ENCODE assay signal across 13 cellular contexts in the genomic region with DNA sequence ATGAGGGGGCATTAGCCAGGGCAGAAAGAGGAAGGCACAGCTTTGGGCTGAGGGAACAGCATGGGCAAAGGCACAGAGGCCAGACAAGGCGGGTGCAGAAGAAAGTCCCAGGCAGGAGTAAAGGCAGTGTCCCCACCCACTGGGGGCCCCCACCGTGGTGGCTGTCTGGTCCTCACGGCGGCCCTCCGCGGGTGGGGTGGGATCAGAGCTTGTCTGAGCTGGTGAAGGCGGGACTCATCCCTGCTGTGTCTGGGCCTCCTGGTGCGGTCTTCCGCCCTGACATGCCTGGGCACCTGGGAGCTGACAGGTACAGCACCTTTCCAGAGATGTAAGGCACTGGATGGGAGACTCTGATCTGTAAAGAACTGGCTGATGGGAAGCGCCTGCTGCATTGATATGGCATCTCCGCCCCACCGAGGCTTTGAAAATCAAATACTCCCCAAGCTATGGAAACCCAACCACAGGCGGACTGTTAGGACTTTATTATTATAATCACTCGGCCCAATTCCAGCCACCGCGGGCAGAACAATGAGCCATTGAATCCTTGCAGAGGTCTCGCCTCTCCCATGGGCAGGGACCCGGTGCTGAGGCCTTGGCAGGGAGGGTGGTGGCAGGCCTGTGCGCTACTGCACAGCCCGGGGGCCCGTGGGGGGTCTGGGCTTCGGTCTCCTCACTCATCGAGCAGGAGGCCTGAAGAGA. TPM values are rescaled to one million over a fixed set of nuclear protein-coding genes. Genes with fewer than 3 reads are reported as not detected.
DNase-seq lines count a peak whose midpoint lies in the region; ATAC-seq, FAIRE-seq and TF ChIP-seq lines count a peak whose summit lies in the region.
"Had no signal": no experiment of that assay in that cellular context is flagged by ENCODE, and none has a peak within 500 bp of the region (broad histone marks: within the 10 kb centered on the region; RNA-seq: fewer than 3 reads in every experiment).

No MANE protein-coding gene starts in this region.

- peak; percentile 57 for DNase-seq in activated effector memory CD4-positive, alpha-beta T cell treated with anti-CD3 and anti-CD28 coated beads, Interleukin-2, amount 50 U/mL, for 16 hours
- no peak for DNase-seq in activated effector memory CD4-positive, alpha-beta T cell treated with Interleukin-2 at 50 U/mL for 16 hours
- peak; percentile 13 for DNase-seq in astrocyte of the spinal cord (ENCODE audit: low read depth, low spot score)
- peak; percentile 28 to 70 for DNase-seq in left lung
- no peak for DNase-seq in HTR-8/SVneo (ENCODE audit: insufficient read length, low spot score)
- no peak for DNase-seq in NK-92 (lab: John Stamatoyannopoulos, UW; ENCODE audit: unreplicated experiment)
- no peak for DNase-seq in NCI-H2196 treated with DMSO at 0.1 percent for 48 hours (lab: John Stamatoyannopoulos, UW; ENCODE audit: unreplicated experiment)
- DNase-seq: activated CD4-positive, alpha-beta T cell treated with anti-CD3 and anti-CD28 coated beads, Interleukin-2, amount 50 U/mL, for 1 hour; EL; NCI-H2029; SHP77 treated with DMSO at 0.1 percent for 48 hours had no signal

- H3K36me3 ChIP-seq in left lung = no peaks in the 10 kb centered on the region

- H3K27ac ChIP-seq in left lung = no peak overlapping the region
- peak overlapping the region; percentile 36 for H3K27ac ChIP-seq in temporal lobe (ENCODE audit: low read depth, low read length)

- no peak for FAIRE-seq in HTR-8/SVneo (lab: Jason Lieb, UNC)
- FAIRE-seq: GM18507 had no signal

- in situ Hi-C loops in astrocyte of the spinal cord (cut with HindIII; ENCODE audit: low sequenced_read_pairs) = no loop called here

- no peak for ATAC-seq in left lung

- H3K4me3 ChIP-seq in astrocyte of the spinal cord (ENCODE audit: low read depth, low read length) (no peak overlapping the region), left lung (no peak overlapping the region)

- no peaks in the 10 kb centered on the region for H3K27me3 ChIP-seq in left lung

- no peaks in the 10 kb centered on the region for H3K9me3 ChIP-seq in left lung

- intact Hi-C loops in left lung (cut with DNase I) = no loop called here

- TF ChIP-seq CTCF in astrocyte of the spinal cord (IDR thresholded peaks at IDR 0.05; ENCODE audit: low read depth, low read length) (no peak), left lung (IDR thresholded peaks at IDR 0.05) (no peak)

- H3K4me1 ChIP-seq in left lung = peaks cover 4% of the 10 kb centered on the region in 2 donors

RNA-seq across cellular contexts. Expression of a gene that starts 14.2 kb away (rescaled TPM):
- total RNA-seq in left lung (1 to 10 TPM; 6.7 to 7.9 TPM), temporal lobe (3.4 TPM)

RNA-seq across cellular contexts. Expression of a gene that starts 14.2 kb away (rescaled TPM):
- 10 to 100 TPM; 21.4 to 28.0 TPM for total RNA-seq in left lung
- 8.1 TPM for total RNA-seq in temporal lobe

Comparison
In these comparisons a context has a peak if more than half of its experiments do, and no peak if none do; other contexts are left out.
1. DNase-seq: peak in activated effector memory CD4-positive, alpha-beta T cell treated with anti-CD3 and anti-CD28 coated beads, Interleukin-2, amount 50 U/mL, for 16 hours (single experiment), astrocyte of the spinal cord (single experiment) and left lung (2 of 2); none in activated effector memory CD4-positive, alpha-beta T cell treated with Interleukin-2 at 50 U/mL for 16 hours (single experiment), HTR-8/SVneo (single experiment), NK-92 (single experiment) and NCI-H2196 treated with DMSO at 0.1 percent for 48 hours (single experiment).